In the genomic region with DNA sequence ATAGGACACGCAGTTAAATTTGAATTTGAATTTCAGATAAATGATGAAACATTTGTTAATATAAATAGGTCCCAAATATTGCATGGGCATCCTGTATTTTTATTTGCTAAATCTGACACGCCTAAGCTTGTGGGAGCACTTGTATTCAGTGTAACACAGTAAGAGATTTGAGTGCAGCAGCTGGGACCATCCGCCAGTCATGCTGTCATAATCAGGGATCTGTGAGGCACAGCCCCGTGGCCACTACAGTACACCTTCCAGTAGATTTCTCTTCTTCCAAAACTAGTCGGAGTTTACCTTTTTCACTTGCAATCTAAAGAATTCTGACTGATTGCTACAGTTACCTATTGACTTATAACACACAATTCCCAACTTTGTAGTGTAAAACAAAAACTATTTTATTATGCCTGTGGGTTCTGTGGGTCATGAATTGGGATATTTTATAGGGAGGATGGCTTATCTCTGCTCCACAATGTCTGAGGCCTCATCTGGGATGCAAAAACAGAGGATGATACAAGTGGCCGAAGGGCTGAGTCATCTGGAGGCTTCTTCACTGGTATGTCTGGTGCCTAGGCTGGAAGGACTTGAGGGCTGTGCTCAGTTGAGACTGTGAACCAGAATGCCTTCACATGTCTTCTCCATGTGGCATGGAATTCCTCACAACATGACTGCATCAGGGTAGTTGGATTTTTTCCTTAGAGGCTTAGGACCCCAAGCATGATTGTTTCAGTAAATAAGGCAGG, we compare ENCODE assay signal across 1 cellular context.
TF ChIP-seq lines count a peak whose summit lies in the region.

No MANE protein-coding gene starts in this region.

TF ChIP-seq in K562, 482 proteins besides CTCF, POLR2A, EP300 and RAD21 (continued from another document):
- TF ChIP-seq, protein P1, sequence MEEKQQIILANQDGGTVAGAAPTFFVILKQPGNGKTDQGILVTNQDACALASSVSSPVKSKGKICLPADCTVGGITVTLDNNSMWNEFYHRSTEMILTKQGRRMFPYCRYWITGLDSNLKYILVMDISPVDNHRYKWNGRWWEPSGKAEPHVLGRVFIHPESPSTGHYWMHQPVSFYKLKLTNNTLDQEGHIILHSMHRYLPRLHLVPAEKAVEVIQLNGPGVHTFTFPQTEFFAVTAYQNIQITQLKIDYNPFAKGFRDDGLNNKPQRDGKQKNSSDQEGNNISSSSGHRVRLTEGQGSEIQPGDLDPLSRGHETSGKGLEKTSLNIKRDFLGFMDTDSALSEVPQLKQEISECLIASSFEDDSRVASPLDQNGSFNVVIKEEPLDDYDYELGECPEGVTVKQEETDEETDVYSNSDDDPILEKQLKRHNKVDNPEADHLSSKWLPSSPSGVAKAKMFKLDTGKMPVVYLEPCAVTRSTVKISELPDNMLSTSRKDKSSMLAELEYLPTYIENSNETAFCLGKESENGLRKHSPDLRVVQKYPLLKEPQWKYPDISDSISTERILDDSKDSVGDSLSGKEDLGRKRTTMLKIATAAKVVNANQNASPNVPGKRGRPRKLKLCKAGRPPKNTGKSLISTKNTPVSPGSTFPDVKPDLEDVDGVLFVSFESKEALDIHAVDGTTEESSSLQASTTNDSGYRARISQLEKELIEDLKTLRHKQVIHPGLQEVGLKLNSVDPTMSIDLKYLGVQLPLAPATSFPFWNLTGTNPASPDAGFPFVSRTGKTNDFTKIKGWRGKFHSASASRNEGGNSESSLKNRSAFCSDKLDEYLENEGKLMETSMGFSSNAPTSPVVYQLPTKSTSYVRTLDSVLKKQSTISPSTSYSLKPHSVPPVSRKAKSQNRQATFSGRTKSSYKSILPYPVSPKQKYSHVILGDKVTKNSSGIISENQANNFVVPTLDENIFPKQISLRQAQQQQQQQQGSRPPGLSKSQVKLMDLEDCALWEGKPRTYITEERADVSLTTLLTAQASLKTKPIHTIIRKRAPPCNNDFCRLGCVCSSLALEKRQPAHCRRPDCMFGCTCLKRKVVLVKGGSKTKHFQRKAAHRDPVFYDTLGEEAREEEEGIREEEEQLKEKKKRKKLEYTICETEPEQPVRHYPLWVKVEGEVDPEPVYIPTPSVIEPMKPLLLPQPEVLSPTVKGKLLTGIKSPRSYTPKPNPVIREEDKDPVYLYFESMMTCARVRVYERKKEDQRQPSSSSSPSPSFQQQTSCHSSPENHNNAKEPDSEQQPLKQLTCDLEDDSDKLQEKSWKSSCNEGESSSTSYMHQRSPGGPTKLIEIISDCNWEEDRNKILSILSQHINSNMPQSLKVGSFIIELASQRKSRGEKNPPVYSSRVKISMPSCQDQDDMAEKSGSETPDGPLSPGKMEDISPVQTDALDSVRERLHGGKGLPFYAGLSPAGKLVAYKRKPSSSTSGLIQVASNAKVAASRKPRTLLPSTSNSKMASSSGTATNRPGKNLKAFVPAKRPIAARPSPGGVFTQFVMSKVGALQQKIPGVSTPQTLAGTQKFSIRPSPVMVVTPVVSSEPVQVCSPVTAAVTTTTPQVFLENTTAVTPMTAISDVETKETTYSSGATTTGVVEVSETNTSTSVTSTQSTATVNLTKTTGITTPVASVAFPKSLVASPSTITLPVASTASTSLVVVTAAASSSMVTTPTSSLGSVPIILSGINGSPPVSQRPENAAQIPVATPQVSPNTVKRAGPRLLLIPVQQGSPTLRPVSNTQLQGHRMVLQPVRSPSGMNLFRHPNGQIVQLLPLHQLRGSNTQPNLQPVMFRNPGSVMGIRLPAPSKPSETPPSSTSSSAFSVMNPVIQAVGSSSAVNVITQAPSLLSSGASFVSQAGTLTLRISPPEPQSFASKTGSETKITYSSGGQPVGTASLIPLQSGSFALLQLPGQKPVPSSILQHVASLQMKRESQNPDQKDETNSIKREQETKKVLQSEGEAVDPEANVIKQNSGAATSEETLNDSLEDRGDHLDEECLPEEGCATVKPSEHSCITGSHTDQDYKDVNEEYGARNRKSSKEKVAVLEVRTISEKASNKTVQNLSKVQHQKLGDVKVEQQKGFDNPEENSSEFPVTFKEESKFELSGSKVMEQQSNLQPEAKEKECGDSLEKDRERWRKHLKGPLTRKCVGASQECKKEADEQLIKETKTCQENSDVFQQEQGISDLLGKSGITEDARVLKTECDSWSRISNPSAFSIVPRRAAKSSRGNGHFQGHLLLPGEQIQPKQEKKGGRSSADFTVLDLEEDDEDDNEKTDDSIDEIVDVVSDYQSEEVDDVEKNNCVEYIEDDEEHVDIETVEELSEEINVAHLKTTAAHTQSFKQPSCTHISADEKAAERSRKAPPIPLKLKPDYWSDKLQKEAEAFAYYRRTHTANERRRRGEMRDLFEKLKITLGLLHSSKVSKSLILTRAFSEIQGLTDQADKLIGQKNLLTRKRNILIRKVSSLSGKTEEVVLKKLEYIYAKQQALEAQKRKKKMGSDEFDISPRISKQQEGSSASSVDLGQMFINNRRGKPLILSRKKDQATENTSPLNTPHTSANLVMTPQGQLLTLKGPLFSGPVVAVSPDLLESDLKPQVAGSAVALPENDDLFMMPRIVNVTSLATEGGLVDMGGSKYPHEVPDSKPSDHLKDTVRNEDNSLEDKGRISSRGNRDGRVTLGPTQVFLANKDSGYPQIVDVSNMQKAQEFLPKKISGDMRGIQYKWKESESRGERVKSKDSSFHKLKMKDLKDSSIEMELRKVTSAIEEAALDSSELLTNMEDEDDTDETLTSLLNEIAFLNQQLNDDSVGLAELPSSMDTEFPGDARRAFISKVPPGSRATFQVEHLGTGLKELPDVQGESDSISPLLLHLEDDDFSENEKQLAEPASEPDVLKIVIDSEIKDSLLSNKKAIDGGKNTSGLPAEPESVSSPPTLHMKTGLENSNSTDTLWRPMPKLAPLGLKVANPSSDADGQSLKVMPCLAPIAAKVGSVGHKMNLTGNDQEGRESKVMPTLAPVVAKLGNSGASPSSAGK (IDR thresholded peaks at IDR 0.05): no peak
- TF ChIP-seq HNRNPH1 (optimal IDR thresholded peaks at IDR 0.05; ENCODE audit: low read depth, low read length) (no peak), ZNF253 (CRISPR knock-in tag; conservative IDR thresholded peaks at IDR 0.05) (no peak), CBFB (CRISPR knock-in tag; IDR thresholded peaks at IDR 0.05) (no peak)
